34 cellular contexts compared by ENCODE assay signal in the genomic region with DNA sequence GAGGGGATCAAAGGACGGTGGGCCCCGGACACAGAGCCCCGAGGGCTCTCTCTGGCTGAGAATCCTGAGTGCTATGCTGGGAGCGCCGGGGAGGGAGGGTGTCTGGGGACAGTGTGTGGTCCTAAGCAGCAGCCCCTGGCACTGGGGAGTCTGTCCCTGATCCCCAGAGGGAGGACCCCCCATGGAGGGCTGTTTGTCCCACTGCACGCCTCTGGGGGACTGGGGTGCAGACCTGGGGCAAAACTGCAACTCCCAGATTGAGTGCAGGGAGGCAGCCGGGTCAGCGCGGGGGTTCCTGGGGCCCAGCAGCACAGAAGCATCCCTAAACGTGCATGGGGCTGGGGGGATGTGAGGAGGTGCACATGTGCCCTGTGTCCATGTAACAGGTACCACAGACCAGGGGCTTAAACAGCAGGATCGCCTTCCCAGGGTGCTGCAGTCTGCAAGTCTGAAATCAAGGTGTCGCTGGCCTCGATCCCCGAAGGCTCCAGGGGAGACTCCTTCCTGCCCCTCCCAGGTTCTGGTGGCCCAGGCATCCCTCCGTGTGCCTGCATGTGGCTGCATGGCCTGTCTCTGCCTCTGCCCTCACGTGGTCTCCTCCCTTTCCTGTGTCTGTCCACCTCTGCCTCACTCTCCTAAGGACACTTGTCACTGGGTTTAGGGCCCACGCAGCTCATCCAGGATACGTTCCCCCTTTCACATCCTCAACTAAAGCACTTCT. TPM values are rescaled to one million over a fixed set of nuclear protein-coding genes. Genes with fewer than 3 reads are reported as not detected.
"Had no signal": no experiment of that assay in that cellular context is flagged by ENCODE, and none has a peak within 500 bp of the region (broad histone marks: within the 10 kb centered on the region; RNA-seq: fewer than 3 reads in every experiment).

No MANE protein-coding gene starts in this region.

- H3K4me1 ChIP-seq: heart left ventricle, lower lobe of right lung, neural progenitor cell, pancreas, prostate gland, stomach, testis, thyroid gland, transverse colon, upper lobe of left lung, vagina had no signal

- H3K36me3 ChIP-seq: heart left ventricle, lower lobe of right lung, neural progenitor cell, pancreas, prostate gland, stomach, thyroid gland, transverse colon, upper lobe of left lung, vagina had no signal

- H3K4me3 ChIP-seq: heart left ventricle, lower lobe of right lung, neural progenitor cell, pancreas, prostate gland, stomach, testis, thyroid gland, transverse colon, upper lobe of left lung, vagina had no signal

- DNase-seq: heart left ventricle; hypothalamus; kidney glomerular epithelial cell; left cardiac atrium; left ventricle myocardium superior; lower lobe of right lung; mesenchymal stem cell; naive B cell; natural killer cell; nephron progenitor cell; pancreas; retina; right cardiac atrium; small intestine; stimulated activated CD4-positive, alpha-beta T cell treated with anti-CD3 and anti-CD28 coated beads, Interleukin-1b, Interleukin-23, amount 100 ng/mL, for 48 hours; stimulated activated CD4-positive, alpha-beta T cell treated with anti-CD3 and anti-CD28 coated beads, Interleukin-2, amount 100 ng/mL, for 48 hours; stimulated activated CD4-positive, alpha-beta T cell treated with anti-CD3 and anti-CD28 coated beads, Interleukin-4, amount 100 ng/mL, for 4 hours; stimulated activated CD8-positive, alpha-beta memory T cell treated with anti-CD3 and anti-CD28 coated beads, Interleukin-4, amount 100 ng/mL, for 48 hours; stimulated activated naive B cell treated with anti-CD40 and anti-IgM and Interleukin-4, amounts not matched to agents 10 μg/mL and 1 μg/mL and 100 μg/mL, for 72 hours; stimulated activated naive CD8-positive, alpha-beta T cell treated with anti-CD3 and anti-CD28 coated beads, Interleukin-15, Interleukin-2, amounts not matched to agents 100 U/mL and 50 U/mL, for 24 hours; stomach; testis; thyroid gland; transverse colon had no signal

- H3K9me3 ChIP-seq: pancreas, prostate gland, testis, thyroid gland, transverse colon, vagina had no signal

- H3K27me3 ChIP-seq: neural progenitor cell, pancreas, testis, thyroid gland, upper lobe of left lung, vagina had no signal

- H3K27ac ChIP-seq: heart left ventricle, lower lobe of right lung, neural progenitor cell, pancreas, prostate gland, stomach, testis, thyroid gland, transverse colon, upper lobe of left lung, vagina had no signal

- ATAC-seq: heart left ventricle; left cardiac atrium; left lobe of liver; left ventricle myocardium superior; lower lobe of right lung; natural killer cell; pancreas; right cardiac atrium; sciatic nerve; stimulated activated naive B cell treated with anti-CD40 and anti-IgM and Interleukin-4, amounts not matched to agents 10 μg/mL and 1 μg/mL and 100 μg/mL, for 72 hours; stimulated activated naive CD8-positive, alpha-beta T cell treated with anti-CD3 and anti-CD28 coated beads, Interleukin-15, Interleukin-2, amounts not matched to agents 100 U/mL and 50 U/mL, for 24 hours had no signal

RNA-seq across cellular contexts. Expression of a gene that starts 35.9 kb away (rescaled TPM):
- total RNA-seq: left lobe of liver, lower lobe of right lung, mesothelial cell of epicardium, mononuclear cell, natural killer cell, omental fat pad, pancreas, sciatic nerve, stomach, thyroid gland, transverse colon, urinary bladder had no signal
- polyA plus RNA-seq: right cardiac atrium, urinary bladder had no signal
